8 cellular contexts compared by ENCODE assay signal in genomic region chr12:32312049-32312670, GRCh38.
DNase-seq lines count a peak whose midpoint lies in the region; ATAC-seq and TF ChIP-seq lines count a peak whose summit lies in the region.

No MANE protein-coding gene starts in this region.

- H3K4me3 ChIP-seq in cardiac muscle cell = no peak overlapping the region
- H3K4me3 ChIP-seq in foreskin fibroblast (ENCODE audit: low read depth in 1 of 2, low read length in 2 of 2) = no peak overlapping the region

- intact Hi-C loops in Right ventricle myocardium inferior (cut with DNase I) = no loop called here

- peak overlapping the region; percentile 32 for H3K27ac ChIP-seq in cardiac muscle cell

- DNase-seq in cardiac muscle cell (ENCODE audit: low read depth in 1 of 2, low spot score in 1 of 2) = peak; percentile 59 to 84
- no peak for DNase-seq in Right ventricle myocardium inferior (ENCODE audit: missing footprints)
- peak; percentile 7 for DNase-seq in NCI-H1436 treated with DMSO at 0.1 percent for 48 hours (lab: John Stamatoyannopoulos, UW)
- DNase-seq in SW480 (ENCODE audit: low spot score) = peak; percentile 78
- peak; percentile 33 to 74 for DNase-seq in foreskin fibroblast
- DNase-seq in renal cortical epithelial cell (ENCODE audit: low read depth) = peak; percentile 89
- DNase-seq in effector CD4-positive, alpha-beta T cell = no peak

- TF ChIP-seq CTCF in cardiac muscle cell (IDR thresholded peaks at IDR 0.05; ENCODE audit: low read depth, low read length) = peak; percentile 54
- peak; percentile 33 for TF ChIP-seq CTCF in foreskin fibroblast (IDR thresholded peaks at IDR 0.05; ENCODE audit: low read depth, low read length)

- no peak for ATAC-seq in Right ventricle myocardium inferior
- ATAC-seq in HG03196 (IDR thresholded peaks at IDR 0.05; ENCODE audit: unreplicated experiment) = no peak

- H3K4me1 ChIP-seq in cardiac muscle cell (ENCODE audit: low read depth) = peaks cover 15% of the 10 kb centered on the region

- H3K9me3 ChIP-seq in cardiac muscle cell (ENCODE audit: low read depth) = no peaks in the 10 kb centered on the region

- no peaks in the 10 kb centered on the region for H3K36me3 ChIP-seq in cardiac muscle cell

- no peaks in the 10 kb centered on the region for H3K27me3 ChIP-seq in cardiac muscle cell

Comparison
In these comparisons a context has a peak if more than half of its experiments do, and no peak if none do; other contexts are left out.
1. DNase-seq: peak in cardiac muscle cell (2 of 2), NCI-H1436 treated with DMSO at 0.1 percent for 48 hours (single experiment), SW480 (single experiment), foreskin fibroblast (2 of 2) and renal cortical epithelial cell (single experiment); none in Right ventricle myocardium inferior (single experiment) and effector CD4-positive, alpha-beta T cell (single experiment).